In the genomic region with DNA sequence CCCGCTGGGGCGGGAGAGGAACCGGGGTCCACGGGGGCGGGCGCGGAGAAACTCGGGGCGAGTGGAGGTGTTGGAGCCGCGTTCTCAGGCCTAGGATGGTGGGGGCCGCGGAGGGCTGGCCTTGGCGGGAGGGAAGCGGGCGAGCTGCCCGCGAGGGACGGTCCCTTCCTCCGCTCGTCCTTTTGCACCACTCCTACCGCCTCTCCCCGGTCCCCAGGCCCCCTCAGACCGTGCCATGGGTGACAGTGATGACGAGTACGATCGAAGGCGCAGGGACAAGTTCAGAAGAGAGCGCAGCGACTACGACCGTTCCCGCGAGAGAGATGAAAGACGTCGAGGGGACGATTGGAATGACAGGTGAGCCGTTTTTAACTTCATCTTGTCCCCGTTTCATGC, we compare ENCODE assay signal across 8 cellular contexts. TPM values are rescaled to one million over a fixed set of nuclear protein-coding genes. Genes with fewer than 3 reads are reported as not detected.
DNase-seq lines count a peak whose midpoint lies in the region; ATAC-seq and TF ChIP-seq lines count a peak whose summit lies in the region.

No MANE protein-coding gene starts in this region.

- H3K27ac ChIP-seq in left lung (peak overlapping the region; percentile 90 to 91), temporal lobe (ENCODE audit: low read depth, low read length) (peak overlapping the region; percentile 79)

- intact Hi-C loops in left lung (cut with DNase I): no loop called here

- peaks cover 70% of the 10 kb centered on the region for H3K36me3 Mint-ChIP-seq in HFFc6 (ENCODE audit: low read depth)

- peak; percentile 18 for DNase-seq in NCI-H2029 (lab: John Stamatoyannopoulos, UW)
- no peak for DNase-seq in NCI-H2029 treated with DMSO at 0.1 percent for 48 hours (lab: John Stamatoyannopoulos, UW)
- DNase-seq in HFFc6: no peak
- DNase-seq in NT2/D1 (ENCODE audit: low read depth, low spot score): no peak
- no peak for DNase-seq in cardiac fibroblast (ENCODE audit: low read depth in 2 of 2)
- DNase-seq in left lung: no peak
- no peak for DNase-seq in cerebellar nuclear complex (lab: John Stamatoyannopoulos, UW)

- H3K9me3 ChIP-seq in NT2/D1 (ENCODE audit: insufficient read depth, low read length) (no peaks in the 10 kb centered on the region), left lung (no peaks in the 10 kb centered on the region)

- peaks cover 14% of the 10 kb centered on the region for H3K27me3 Mint-ChIP-seq in HFFc6 (ENCODE audit: insufficient read depth)

- H3K36me3 ChIP-seq in NT2/D1 (ENCODE audit: insufficient read depth, insufficient read length, low read length): peaks cover 75% of the 10 kb centered on the region
- H3K36me3 ChIP-seq in left lung: peaks cover 0 to 63% of the 10 kb centered on the region in 2 donors

- TF ChIP-seq CTCF in HFFc6 (IDR thresholded peaks at IDR 0.05): no peak
- TF ChIP-seq CTCF in cardiac fibroblast (IDR thresholded peaks at IDR 0.05; ENCODE audit: low read depth, low read length): no peak
- TF ChIP-seq CTCF in left lung (IDR thresholded peaks at IDR 0.05): no peak

- peaks cover 7% of the 10 kb centered on the region for H3K4me1 ChIP-seq in NT2/D1 (ENCODE audit: insufficient read depth, insufficient read length)
- H3K4me1 ChIP-seq in left lung: peaks cover 12 to 49% of the 10 kb centered on the region in 2 donors

- H3K4me3 ChIP-seq in NT2/D1 (ENCODE audit: insufficient read length, low read depth) (peak overlapping the region; percentile 93), cardiac fibroblast (replicated peaks in 1 of 2; ENCODE audit: low read depth in 2 of 2, low read length in 2 of 2) (peak overlapping the region; percentile 89 to 95), left lung (peak overlapping the region; percentile 85 to 99)

- peaks cover 7% of the 10 kb centered on the region; the same call in 1 of the 2 replicates for H3K9me3 Mint-ChIP-seq in HFFc6

- peak overlapping the region; percentile 97 for H3K27ac Mint-ChIP-seq in HFFc6

- H3K4me1 Mint-ChIP-seq in HFFc6 (ENCODE audit: low read depth): peaks cover 60% of the 10 kb centered on the region

- ATAC-seq in left lung: peak; percentile 43

- peak overlapping the region; percentile 99 for H3K4me3 Mint-ChIP-seq in HFFc6

- H3K27me3 ChIP-seq in NT2/D1 (ENCODE audit: insufficient read depth, insufficient read length) (no peaks in the 10 kb centered on the region), left lung (no peaks in the 10 kb centered on the region)

- peak overlapping the region; percentile 95 for H3K9ac ChIP-seq in NT2/D1 (ENCODE audit: insufficient read length, low read depth)

RNA-seq across cellular contexts. Expression of a gene that starts 0.5 kb away (rescaled TPM):
- 100 to 1,000 TPM; 111 to 154 (median 133) TPM for total RNA-seq in HFFc6 (2021; fragmentation: NEBNext Ultra II Directional; extraction: Animal tissue kit (Norgen Biotek cat#: 25700))
- total RNA-seq in left lung (100 to 1,000 TPM in 1 of 2 donors, 10 to 100 TPM in 1; 91.4 to 119 TPM), temporal lobe (30.7 TPM)

RNA-seq across cellular contexts. Expression of a gene that starts 8.2 kb away (rescaled TPM):
- total RNA-seq in HFFc6 (2021; fragmentation: NEBNext Ultra II Directional; extraction: Animal tissue kit (Norgen Biotek cat#: 25700)): 100 to 1,000 TPM; 125 to 148 (median 140) TPM
- total RNA-seq in left lung (10 to 100 TPM; 72.9 to 84.9 TPM), temporal lobe (3.2 TPM)

RNA-seq across cellular contexts. Expression of a gene that starts 14.2 kb away (rescaled TPM):
- total RNA-seq in HFFc6 (2021; fragmentation: NEBNext Ultra II Directional; extraction: Animal tissue kit (Norgen Biotek cat#: 25700)): 1 to 10 TPM; 3.2 to 3.6 (median 3.5) TPM
- total RNA-seq in left lung (1 to 10 TPM; 1.8 to 4.4 TPM), temporal lobe (2.2 TPM)

RNA-seq across cellular contexts. Expression of a gene that starts 20.3 kb away (rescaled TPM):
- total RNA-seq in HFFc6 (2021; fragmentation: NEBNext Ultra II Directional; extraction: Animal tissue kit (Norgen Biotek cat#: 25700)): under 1 TPM in 1 of 6 experiments, not detected in 5; 0.31 TPM
- total RNA-seq in left lung (1 to 10 TPM; 2.4 to 3.3 TPM), temporal lobe (16.7 TPM)

RNA-seq across cellular contexts. Expression of a gene that starts 22.8 kb away (rescaled TPM):
- total RNA-seq in HFFc6 (2021; fragmentation: NEBNext Ultra II Directional; extraction: Animal tissue kit (Norgen Biotek cat#: 25700)): 10 to 100 TPM; 19.3 to 26.2 (median 21.7) TPM
- 10 to 100 TPM; 35.7 to 49.9 TPM for total RNA-seq in left lung
- total RNA-seq in temporal lobe: 17.0 TPM

Comparison
In these comparisons a context has a peak if more than half of its experiments do, and no peak if none do; other contexts are left out.
1. RNA of a gene that starts 8.2 kb away (total RNA-seq): 125 to 148 TPM in HFFc6 and 72.9 to 84.9 TPM in left lung; 3.2 TPM in temporal lobe (single experiment); every median in the first group is over 10 times any median in the second.
2. Peak in every context shown above with its lines, with median percentiles within 50 percentile points of each other: H3K4me3 ChIP-seq.